ENCODE assay signal across 11 cellular contexts in the genomic region with DNA sequence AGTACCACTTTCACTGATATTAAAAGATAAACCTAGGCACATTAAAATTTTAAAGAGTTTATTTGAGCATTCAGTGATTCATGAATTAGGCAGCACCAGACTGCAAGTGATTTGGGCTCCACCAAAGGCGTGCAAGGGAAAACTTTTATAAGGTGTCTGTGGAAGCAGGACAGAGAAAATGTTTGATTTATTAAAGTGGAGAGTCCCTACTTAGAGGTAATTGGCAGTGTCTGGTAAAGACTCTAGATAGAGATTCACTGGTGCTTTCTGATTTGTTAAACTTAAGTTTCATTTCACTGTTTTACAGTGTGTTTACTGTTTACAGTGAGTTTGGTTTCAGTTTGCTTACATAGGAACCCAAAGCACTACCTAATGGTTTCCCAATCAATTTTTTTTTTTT.
DNase-seq lines count a peak whose midpoint lies in the region; ATAC-seq, FAIRE-seq and TF ChIP-seq lines count a peak whose summit lies in the region.
"Had no signal": no experiment of that assay in that cellular context is flagged by ENCODE, and none has a peak within 500 bp of the region (broad histone marks: within the 10 kb centered on the region; RNA-seq: fewer than 3 reads in every experiment).

No MANE protein-coding gene starts in this region.

- H3K79me2 ChIP-seq in ACC112 (ENCODE audit: control insufficient read depth, insufficient read depth, low read length, unreplicated experiment) = no peaks in the 10 kb centered on the region
- no peaks in the 10 kb centered on the region for H3K79me2 ChIP-seq in GM12878 (ENCODE audit: control insufficient read depth, insufficient read depth, low read length)

- H3K9me3 ChIP-seq in GM12878 (replicated peaks; ENCODE audit: control insufficient read depth, insufficient read depth, low read length) (no peaks in the 10 kb centered on the region), pancreas (no peaks in the 10 kb centered on the region)

- CTCF ChIA-PET in GM12878 (lab: Yijun Ruan, JAX) = no interaction called here

- no peaks in the 10 kb centered on the region for H4K20me1 ChIP-seq in GM12878 (ENCODE audit: control insufficient read depth, insufficient read depth)

- POLR2A ChIA-PET in GM12878 (lab: Charles Lee) = no interaction called here

- TF ChIP-seq POLR2A in GM12878 (IDR thresholded peaks at IDR 0.05; ENCODE audit: low read depth, low read length) = no peak

- in situ Hi-C loops in GM12878 (cut with MboI) = no loop called here

- H3K4me1 ChIP-seq in ACC112 (ENCODE audit: control insufficient read depth, insufficient read depth, low read length, unreplicated experiment) = peaks cover 50% of the 10 kb centered on the region
- H3K4me1 ChIP-seq in GM12878 (ENCODE audit: control insufficient read depth, insufficient read depth, low read length) = no peaks in the 10 kb centered on the region
- no peaks in the 10 kb centered on the region for H3K4me1 ChIP-seq in pancreas

- no peak for TF ChIP-seq RAD21 in GM12878 (IDR thresholded peaks at IDR 0.05; ENCODE audit: insufficient read depth, low read depth, low read length)

- H3K4me2 ChIP-seq in GM12878 (ENCODE audit: control insufficient read depth, insufficient read depth) = no peak overlapping the region

- ATAC-seq in GM19452 (IDR thresholded peaks at IDR 0.05; ENCODE audit: unreplicated experiment) = peak; percentile 73
- peak; percentile 85 for ATAC-seq in HG02973 (IDR thresholded peaks at IDR 0.05; ENCODE audit: unreplicated experiment)
- ATAC-seq in GM12878 = peak; percentile 92
- ATAC-seq in pancreas = no peak
- ATAC-seq: activated T-cell treated with anti-CD3 and anti-CD28 coated beads, Interleukin-2, amount 50 U/mL, for 72 hours; effector memory CD8-positive, alpha-beta T cell had no signal

- SMC1A ChIA-PET in GM12878 (lab: Charles Lee; ENCODE audit: uncharacterized antibody, unreplicated experiment) = no interaction called here

- 94% methylated on average over 1 of the region's 1 CpG for WGBS in GM12878 (ENCODE audit: insufficient coverage, insufficient replicate concordance, low lambda C conversion rate, missing lambda C conversion rate)
- 81 to 83% methylated on average over 1 of the region's 1 CpG for WGBS in pancreas, 2 donors

- H3K4me3 ChIP-seq in ACC112 (ENCODE audit: low read depth, low read length) (peak overlapping the region; percentile 63), GM12878 (no peak overlapping the region), pancreas (no peak overlapping the region)

- H3K27ac ChIP-seq in ACC112 (ENCODE audit: low read depth, low read length) (peak overlapping the region; percentile 88), GM12878 (ENCODE audit: control insufficient read depth, insufficient read depth) (peak overlapping the region; percentile 1; the same call in 1 of the 2 replicates), pancreas (no peak overlapping the region)

- FAIRE-seq in GM12878 (lab: Jason Lieb, UNC) (peak; percentile 81), pancreas (lab: Jason Lieb, UNC) (no peak)

- TF ChIP-seq CTCF in GM12878 (IDR thresholded peaks at IDR 0.05 in 2 of 3, conservative IDR thresholded peaks at IDR 0.05 in 1 of 3; ENCODE audit: control insufficient read depth in 2 of 3, extremely low read depth in 1 of 3, insufficient read depth in 1 of 3, low read depth in 3 of 3, low read length in 3 of 3) = no peak
- TF ChIP-seq CTCF in pancreas (IDR thresholded peaks at IDR 0.05) = no peak

- no peak for TF ChIP-seq EP300 in GM12878 (IDR thresholded peaks at IDR 0.05; ENCODE audit: borderline replicate concordance in 1 of 2, control insufficient read depth in 1 of 2, low read depth in 2 of 2, low read length in 2 of 2)

- intact Hi-C loops in GM12878 (cut with micrococcal nuclease; ENCODE audit: unreplicated experiment) (no loop called here), pancreas (cut with DNase I) (no loop called here)

- H3K36me3 ChIP-seq in ACC112 (ENCODE audit: insufficient read depth, low read length) = no peaks in the 10 kb centered on the region
- H3K36me3 ChIP-seq in GM12878 (ENCODE audit: control insufficient read depth in 2 of 2, insufficient read depth in 2 of 2, low read length in 1 of 2) = no peaks in the 10 kb centered on the region
- H3K36me3 ChIP-seq in pancreas = no peaks in the 10 kb centered on the region

- peak overlapping the region; percentile 65 for H2AFZ ChIP-seq in ACC112 (ENCODE audit: low read length, unreplicated experiment)
- peak overlapping the region; percentile 33 for H2AFZ ChIP-seq in GM12878 (ENCODE audit: control insufficient read depth, low read depth, low read length)

- no peaks in the 10 kb centered on the region for H3K27me3 ChIP-seq in ACC112 (ENCODE audit: insufficient read depth, low read length)
- no peaks in the 10 kb centered on the region for H3K27me3 ChIP-seq in GM12878 (replicated peaks in 1 of 2; ENCODE audit: control insufficient read depth in 2 of 2, insufficient read depth in 2 of 2, low read length in 1 of 2)
- no peaks in the 10 kb centered on the region for H3K27me3 ChIP-seq in pancreas

- DNase-seq in GM12878 (ENCODE audit: low read depth, low spot score) (peak; percentile 36), mesenteric fat pad (ENCODE audit: low spot score) (no peak), mucosa of gallbladder (ENCODE audit: low spot score) (no peak), pancreas (no peak)
- no peak for DNase-seq in activated CD8-positive, alpha-beta memory T cell treated with anti-CD3 and anti-CD28 coated beads, Interleukin-2, amount 50 U/mL, for 48 hours
- DNase-seq: activated T-cell treated with anti-CD3 and anti-CD28 coated beads, Interleukin-2, amount 50 U/mL, for 72 hours; effector memory CD8-positive, alpha-beta T cell; NCI-H1048 had no signal

- BruUV-seq in GM12878 (replicated peaks; lab: Mats Ljungman, UMichigan) = no TSS peak

- RAD21 ChIA-PET in GM12878 (lab: Charles Lee; ENCODE audit: unreplicated experiment) = no interaction called here

- no peak overlapping the region for H3K9ac ChIP-seq in GM12878 (ENCODE audit: control insufficient read depth, insufficient read depth, low read length)

TF ChIP-seq in GM12878, 131 proteins besides CTCF, POLR2A, EP300 and RAD21:
- TF ChIP-seq, protein P1, sequence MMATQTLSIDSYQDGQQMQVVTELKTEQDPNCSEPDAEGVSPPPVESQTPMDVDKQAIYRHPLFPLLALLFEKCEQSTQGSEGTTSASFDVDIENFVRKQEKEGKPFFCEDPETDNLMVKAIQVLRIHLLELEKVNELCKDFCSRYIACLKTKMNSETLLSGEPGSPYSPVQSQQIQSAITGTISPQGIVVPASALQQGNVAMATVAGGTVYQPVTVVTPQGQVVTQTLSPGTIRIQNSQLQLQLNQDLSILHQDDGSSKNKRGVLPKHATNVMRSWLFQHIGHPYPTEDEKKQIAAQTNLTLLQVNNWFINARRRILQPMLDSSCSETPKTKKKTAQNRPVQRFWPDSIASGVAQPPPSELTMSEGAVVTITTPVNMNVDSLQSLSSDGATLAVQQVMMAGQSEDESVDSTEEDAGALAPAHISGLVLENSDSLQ (IDR thresholded peaks at IDR 0.05) = peak; percentile 12; the same call in 1 of the 2 replicates
- TF ChIP-seq MTA2 (IDR thresholded peaks at IDR 0.05; ENCODE audit: low read depth) = peak; percentile 36; the same call in 1 of the 2 replicates
- no peak for TF ChIP-seq WRNIP1 (IDR thresholded peaks at IDR 0.05; ENCODE audit: borderline replicate concordance, low read depth, low read length)

Comparison
In these comparisons a context has a peak if more than half of its experiments do, and no peak if none do; other contexts are left out.
1. H3K27ac ChIP-seq: peak in ACC112 (single experiment) and GM12878 (single experiment); none in pancreas (0 of 4).
2. ATAC-seq: peak in GM19452 (single experiment), HG02973 (single experiment) and GM12878 (single experiment); none in pancreas (0 of 4).